In genomic region chr3:33441322-33441976, GRCh38 we compare ENCODE assay signal across 8 cellular contexts. TPM values are rescaled to one million over a fixed set of nuclear protein-coding genes. Genes with fewer than 3 reads are reported as not detected.
DNase-seq lines count a peak whose midpoint lies in the region; FAIRE-seq and TF ChIP-seq lines count a peak whose summit lies in the region.

No MANE protein-coding gene starts in this region.

- TF ChIP-seq CTCF in astrocyte (IDR thresholded peaks at IDR 0.05; ENCODE audit: insufficient read depth, low read depth, low read length) (no peak), keratinocyte (optimal IDR thresholded peaks at IDR 0.05 in 1 of 3, IDR thresholded peaks at IDR 0.05 in 1 of 3, conservative IDR thresholded peaks at IDR 0.05 in 1 of 3; ENCODE audit: extremely low read depth in 1 of 3, insufficient read depth in 2 of 3, low read length in 3 of 3) (no peak)

- no peak for TF ChIP-seq EP300 in Ishikawa (IDR thresholded peaks at IDR 0.05; ENCODE audit: borderline replicate concordance)

- peak overlapping the region; percentile 83 for H2AFZ ChIP-seq in astrocyte (ENCODE audit: low read depth, low read length)
- H2AFZ ChIP-seq in keratinocyte (ENCODE audit: control insufficient read depth, low read length) = peak overlapping the region; percentile 99

- peak overlapping the region; percentile 99 for H3K27ac Mint-ChIP-seq in astrocyte (ENCODE audit: unreplicated experiment)

- DNase-seq in astrocyte (ENCODE audit: low read depth) = no peak
- no peak for DNase-seq in keratinocyte (ENCODE audit: low read depth, low spot score)
- DNase-seq in NCI-H146 treated with DMSO at 0.1 percent for 48 hours (lab: John Stamatoyannopoulos, UW; ENCODE audit: unreplicated experiment) = no peak
- no peak for DNase-seq in NCI-H128 (lab: John Stamatoyannopoulos, UW; ENCODE audit: unreplicated experiment)
- no peak for DNase-seq in UCSD-AML1 (lab: John Stamatoyannopoulos, UW; ENCODE audit: unreplicated experiment)
- no peak for DNase-seq in activated CD4-positive, CD25-positive, alpha-beta regulatory T cell treated with anti-CD3 and anti-CD28 coated beads, Interleukin-2, amount 50 U/mL, for 72 hours

- H3K27me3 Mint-ChIP-seq in astrocyte (ENCODE audit: low read depth, unreplicated experiment) = no peaks in the 10 kb centered on the region

- H4K20me1 ChIP-seq in astrocyte (ENCODE audit: insufficient read depth, low read length) (peaks cover 32% of the 10 kb centered on the region), keratinocyte (ENCODE audit: control insufficient read depth, extremely low read depth, insufficient read depth, low read length) (peaks cover 11% of the 10 kb centered on the region)

- dilution Hi-C loops in keratinocyte (cut with MboI; ENCODE audit: extremely low pct_ligation_motif_present, low sequenced_read_pairs) = no loop called here

- FAIRE-seq in astrocyte (lab: Jason Lieb, UNC) (no peak), keratinocyte (lab: Jason Lieb, UNC) (no peak)

- TF ChIP-seq RAD21 in Ishikawa (IDR thresholded peaks at IDR 0.05; ENCODE audit: low read depth) = no peak

- H3K4me1 ChIP-seq in astrocyte (ENCODE audit: insufficient read depth, low read length) (peaks cover 9% of the 10 kb centered on the region), keratinocyte (ENCODE audit: control insufficient read depth, extremely low read depth, insufficient read depth, low read length) (peaks cover 25% of the 10 kb centered on the region), stomach smooth muscle (ENCODE audit: control insufficient read depth, insufficient read depth, low read length) (peaks cover 7% of the 10 kb centered on the region)

- no peaks in the 10 kb centered on the region for H3K9me3 ChIP-seq in astrocyte (ENCODE audit: insufficient read depth, low read depth, low read length)
- no peaks in the 10 kb centered on the region for H3K9me3 ChIP-seq in keratinocyte (ENCODE audit: control insufficient read depth, low read depth, low read length)
- no peaks in the 10 kb centered on the region for H3K9me3 ChIP-seq in stomach smooth muscle (ENCODE audit: control insufficient read depth in 2 of 2, low read length in 2 of 2)

- peak overlapping the region; percentile 73 for H3K4me3 ChIP-seq in astrocyte (ENCODE audit: insufficient read depth, low read depth, low read length)
- peak overlapping the region; percentile 61 to 96 (median 79) for H3K4me3 ChIP-seq in keratinocyte (ENCODE audit: control insufficient read depth in 2 of 3, extremely low read depth in 1 of 3, insufficient read depth in 2 of 3, low read depth in 1 of 3, low read length in 3 of 3)
- peak overlapping the region; percentile 75 to 95 for H3K4me3 ChIP-seq in stomach smooth muscle (ENCODE audit: low read length in 2 of 2)

- H3K27me3 ChIP-seq in astrocyte (ENCODE audit: insufficient read depth, low read length) = no peaks in the 10 kb centered on the region
- no peaks in the 10 kb centered on the region for H3K27me3 ChIP-seq in keratinocyte (ENCODE audit: control insufficient read depth, extremely low read depth, insufficient read depth, low read length)
- H3K27me3 ChIP-seq in stomach smooth muscle (ENCODE audit: control insufficient read depth in 1 of 2, insufficient read depth in 2 of 2, low read length in 2 of 2) = no peaks in the 10 kb centered on the region

- no peaks in the 10 kb centered on the region for H3K9me3 Mint-ChIP-seq in astrocyte (ENCODE audit: unreplicated experiment)

- H3K36me3 Mint-ChIP-seq in astrocyte (ENCODE audit: low read depth, unreplicated experiment) = no peaks in the 10 kb centered on the region

- peaks cover 11% of the 10 kb centered on the region for H3K4me1 Mint-ChIP-seq in astrocyte (ENCODE audit: low read depth, unreplicated experiment)

- H3K79me2 ChIP-seq in astrocyte (ENCODE audit: insufficient read depth, low read length) (peaks cover 35% of the 10 kb centered on the region), keratinocyte (ENCODE audit: control insufficient read depth, insufficient read depth, low read length) (peaks cover 34% of the 10 kb centered on the region)

- H3K9me1 ChIP-seq in keratinocyte (ENCODE audit: control insufficient read depth, extremely low read depth, insufficient read depth, low read length) = no peaks in the 10 kb centered on the region

- H3K9ac ChIP-seq in astrocyte (ENCODE audit: low read length) (peak overlapping the region; percentile 88), keratinocyte (ENCODE audit: control insufficient read depth, extremely low read depth, insufficient read depth, low read length) (peak overlapping the region; percentile 90), stomach smooth muscle (ENCODE audit: low read length in 2 of 2) (peak overlapping the region; percentile 87 to 99)

- H3K27ac ChIP-seq in astrocyte (ENCODE audit: low read depth, low read length) = peak overlapping the region; percentile 95
- peak overlapping the region; percentile 91 for H3K27ac ChIP-seq in keratinocyte (ENCODE audit: control insufficient read depth, insufficient read depth, low read length)
- peak overlapping the region; percentile 99 for H3K27ac ChIP-seq in stomach smooth muscle (ENCODE audit: low read length)

- H3K36me3 ChIP-seq in astrocyte (ENCODE audit: insufficient read depth, low read length) (no peaks in the 10 kb centered on the region), keratinocyte (ENCODE audit: control insufficient read depth in 2 of 2, extremely low read depth in 1 of 2, insufficient read depth in 2 of 2, low read length in 2 of 2) (no peaks in the 10 kb centered on the region), stomach smooth muscle (ENCODE audit: control insufficient read depth in 2 of 2, insufficient read depth in 2 of 2, low read length in 2 of 2) (no peaks in the 10 kb centered on the region)

- H3K4me3 Mint-ChIP-seq in astrocyte (ENCODE audit: unreplicated experiment) = peak overlapping the region; percentile 97

- H3K4me2 ChIP-seq in astrocyte (ENCODE audit: low read length) (peak overlapping the region; percentile 91), keratinocyte (ENCODE audit: control insufficient read depth, extremely low read depth, insufficient read depth, low read depth, low read length) (peak overlapping the region; percentile 86)

TF ChIP-seq in Ishikawa, 13 proteins besides CTCF, POLR2A, EP300 and RAD21:
- no peak for TF ChIP-seq REST (IDR thresholded peaks at IDR 0.05; ENCODE audit: low read depth)
- no peak for TF ChIP-seq ZBTB7A (IDR thresholded peaks at IDR 0.05; ENCODE audit: low read depth)
- TF ChIP-seq EGR1 (IDR thresholded peaks at IDR 0.05) = no peak
- no peak for TF ChIP-seq USF1 (IDR thresholded peaks at IDR 0.05)
- TF ChIP-seq MAX (IDR thresholded peaks at IDR 0.05) = no peak
- TF ChIP-seq NFIC (IDR thresholded peaks at IDR 0.05) = peak; percentile 38; the same call in 1 of the 2 replicates
- TF ChIP-seq FOXM1 (IDR thresholded peaks at IDR 0.05; ENCODE audit: borderline replicate concordance, low read depth) = no peak
- no peak for TF ChIP-seq TCF12 (IDR thresholded peaks at IDR 0.05; ENCODE audit: low read depth)
- TF ChIP-seq YY1 (IDR thresholded peaks at IDR 0.05; ENCODE audit: low read depth) = no peak
TF ChIP-seq in Ishikawa: peak in this region for 1.

RNA-seq across cellular contexts. Expression of gene UBP1, which starts 1.2 kb away (rescaled TPM):
- 65.5 and 79.3 TPM in 2 replicates for total RNA-seq in astrocyte
- polyA plus RNA-seq in keratinocyte = 62.9 to 90.5 TPM (median 82.4 TPM) in 3 replicates
- polyA plus RNA-seq in keratinocyte (2011; ENCODE audit: low read depth) = 87.2 TPM
- 60.0 and 83.4 TPM in 2 replicates for polyA plus RNA-seq in keratinocyte (2011; cell fraction: cytosol; rRNA removed)
- polyA plus RNA-seq in keratinocyte (2011; cell fraction: nucleus; rRNA removed) = 114 and 133 TPM in 2 replicates
- 24.9 and 45.0 TPM in 2 replicates for polyA plus RNA-seq in keratinocyte (2012; ENCODE audit: low replicate concordance)
- polyA minus RNA-seq in keratinocyte = 45.5 to 124 TPM (median 55.0 TPM) in 3 replicates
- polyA minus RNA-seq in keratinocyte (2011; cell fraction: cytosol; rRNA and poly(A)+ RNA removed) = 55.4 TPM
- polyA minus RNA-seq in keratinocyte (2011; cell fraction: nucleus; rRNA and poly(A)+ RNA removed) = 40.5 and 78.8 TPM in 2 replicates
